In genomic region chr6:105077592-105078463, GRCh38 we compare ENCODE assay signal across 1 cellular context.
A peak's percentile ranks its signal among the peaks of the same experiment; 100 is the strongest.
TF ChIP-seq lines count a peak whose summit lies in the region.

No MANE protein-coding gene starts in this region.

TF ChIP-seq in H1, 55 proteins besides CTCF, POLR2A, EP300 and RAD21:
- TF ChIP-seq CHD7 (IDR thresholded peaks at IDR 0.05; ENCODE audit: insufficient replicate concordance, low read length): peak; percentile 10
- no peak for TF ChIP-seq SP2 (IDR thresholded peaks at IDR 0.05; ENCODE audit: low read length)
- no peak for TF ChIP-seq BRCA1 (IDR thresholded peaks at IDR 0.05; ENCODE audit: low read depth, low read length)
